Comparison of ENCODE assay signal across 10 cellular contexts in the genomic region with DNA sequence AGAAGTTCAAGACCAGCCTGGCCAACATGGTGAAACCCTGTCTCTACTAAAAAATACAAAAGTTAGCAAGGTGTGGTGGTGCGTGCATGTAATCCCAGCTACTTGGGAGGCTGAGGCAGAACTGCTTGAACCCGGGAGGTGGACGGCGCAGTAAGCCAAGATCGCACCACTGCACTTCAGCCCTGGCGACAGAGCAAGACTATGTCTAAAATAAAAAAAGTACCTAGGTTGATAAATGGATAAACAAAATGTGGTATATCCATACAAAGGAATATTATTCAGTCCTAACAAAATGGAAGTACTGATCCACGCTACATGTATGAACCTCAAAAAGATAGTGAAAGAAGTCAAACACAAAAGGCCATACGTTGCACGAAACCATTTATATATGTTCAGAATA. TPM values are rescaled to one million over a fixed set of nuclear protein-coding genes. Genes with fewer than 3 reads are reported as not detected.
DNase-seq lines count a peak whose midpoint lies in the region; ATAC-seq and TF ChIP-seq lines count a peak whose summit lies in the region.
"Had no signal": no experiment of that assay in that cellular context is flagged by ENCODE, and none has a peak within 500 bp of the region (broad histone marks: within the 10 kb centered on the region; RNA-seq: fewer than 3 reads in every experiment).

No MANE protein-coding gene starts in this region.

- no peaks in the 10 kb centered on the region for H4K20me1 ChIP-seq in MM.1S (ENCODE audit: insufficient read depth, low read length)

- H3K4me1 Mint-ChIP-seq in Calu3 (ENCODE audit: low read depth, unreplicated experiment), result peaks cover 21% of the 10 kb centered on the region
- peaks cover 30% of the 10 kb centered on the region for H3K4me1 Mint-ChIP-seq in nephron progenitor cell

- DNase-seq in Calu3 (no peak), MM.1S (no peak), choroid plexus epithelial cell (ENCODE audit: low read depth) (no peak), nephron progenitor cell (no peak), G401 (ENCODE audit: low spot score) (no peak), GDM1 (lab: John Stamatoyannopoulos, UW) (no peak)
- DNase-seq: NCI-H510A treated with DMSO at 0.1 percent for 48 hours had no signal

- H3K27me3 Mint-ChIP-seq in Calu3 (ENCODE audit: unreplicated experiment), result no peaks in the 10 kb centered on the region
- no peaks in the 10 kb centered on the region for H3K27me3 Mint-ChIP-seq in nephron progenitor cell (ENCODE audit: low read depth, poor library complexity)

- H3K36me3 ChIP-seq in MM.1S (replicated peaks; ENCODE audit: insufficient read depth, low read length), result no peaks in the 10 kb centered on the region

- H2AFZ ChIP-seq in MM.1S (ENCODE audit: low read length), result no peak overlapping the region

- H3K4me1 ChIP-seq in MM.1S (ENCODE audit: low read length), result no peaks in the 10 kb centered on the region; the same call in 1 of the 2 replicates

- H3F3A ChIP-seq in MM.1S (ENCODE audit: insufficient read depth, low read length), result no peaks in the 10 kb centered on the region

- no peaks in the 10 kb centered on the region for H3K27me3 ChIP-seq in MM.1S (replicated peaks; ENCODE audit: insufficient read depth, low read length)

- peak overlapping the region; percentile 99 for H3K27ac Mint-ChIP-seq in Calu3 (ENCODE audit: unreplicated experiment)
- H3K27ac Mint-ChIP-seq in nephron progenitor cell, result no peak overlapping the region

- CTCF ChIA-PET in Calu3 (lab: Charles Lee), result interaction anchor here (0.6 kb wide), 1 partner anchor 12 kb away, joined by 3 read pairs; no protein-coding TSS in a partner anchor

- ATAC-seq in GM18870 (IDR thresholded peaks at IDR 0.05; ENCODE audit: unreplicated experiment), result no peak
- ATAC-seq in HG03457 (IDR thresholded peaks at IDR 0.05; ENCODE audit: unreplicated experiment), result no peak
- ATAC-seq: left lobe of liver had no signal

- intact Hi-C loops in Calu3 (cut with micrococcal nuclease; ENCODE audit: unreplicated experiment), result no loop called here

- H3K4me3 Mint-ChIP-seq in Calu3 (ENCODE audit: low read depth, unreplicated experiment) (peak overlapping the region; percentile 98), nephron progenitor cell (peak overlapping the region; percentile 99)

- no peak for TF ChIP-seq CTCF in Calu3 (IDR thresholded peaks at IDR 0.05; ENCODE audit: unreplicated experiment)
- no peak for TF ChIP-seq CTCF in MM.1S (IDR thresholded peaks at IDR 0.05; ENCODE audit: low read length)
- no peak for TF ChIP-seq CTCF in choroid plexus epithelial cell (conservative IDR thresholded peaks at IDR 0.05; ENCODE audit: low read depth, low read length)
- no peak for TF ChIP-seq CTCF in nephron progenitor cell (IDR thresholded peaks at IDR 0.05)

- H3K9me3 Mint-ChIP-seq in Calu3 (ENCODE audit: low read depth, unreplicated experiment), result no peaks in the 10 kb centered on the region
- peaks cover 47% of the 10 kb centered on the region for H3K9me3 Mint-ChIP-seq in nephron progenitor cell

- no peak overlapping the region for H3K9ac ChIP-seq in MM.1S (ENCODE audit: low read length)

- no peaks in the 10 kb centered on the region for H3K9me3 ChIP-seq in MM.1S (replicated peaks; ENCODE audit: insufficient read depth, low read length)

- H3K9me2 ChIP-seq in MM.1S (replicated peaks; ENCODE audit: insufficient read depth, low read length), result no peaks in the 10 kb centered on the region

- H3K79me2 ChIP-seq in MM.1S (ENCODE audit: low read length), result peaks cover 46% of the 10 kb centered on the region

- in situ Hi-C loops in G401 (cut with HindIII; ENCODE audit: low sequenced_read_pairs), result no loop called here

- no TSS peak for BruUV-seq in Calu3 (replicated peaks; lab: Mats Ljungman, UMichigan)

- no peak overlapping the region for H3K27ac ChIP-seq in MM.1S (ENCODE audit: low read length)

- H3K4me2 ChIP-seq in MM.1S (ENCODE audit: low read depth, low read length), result peak overlapping the region; percentile 39

- H3K4me3 ChIP-seq in MM.1S (ENCODE audit: low read length) (peak overlapping the region; percentile 99), choroid plexus epithelial cell (ENCODE audit: low read depth, low read length) (peak overlapping the region; percentile 79)

- peaks cover 37% of the 10 kb centered on the region for H3K36me3 Mint-ChIP-seq in Calu3 (ENCODE audit: insufficient read depth, unreplicated experiment)
- peaks cover 55% of the 10 kb centered on the region for H3K36me3 Mint-ChIP-seq in nephron progenitor cell (ENCODE audit: low read depth)

RNA-seq across cellular contexts. Expression of a gene that starts 1.2 kb away (rescaled TPM):
- 43.7 and 45.7 TPM in 2 replicates for total RNA-seq in Calu3 (2022)
- total RNA-seq in G401 (2014; rRNA removed; shearing (Covaris generic)), result 40.7 and 58.9 TPM in 2 replicates

RNA-seq across cellular contexts. Expression of a gene that starts 22.1 kb away (rescaled TPM):
- 67.1 and 69.6 TPM in 2 replicates for total RNA-seq in Calu3 (2022)
- total RNA-seq in G401 (2014; rRNA removed; shearing (Covaris generic)), result 38.2 and 43.0 TPM in 2 replicates
